In genomic region chr4:124713213-124713592, GRCh38 we compare ENCODE assay signal across 7 cellular contexts. TPM values are rescaled to one million over a fixed set of nuclear protein-coding genes. Genes with fewer than 3 reads are reported as not detected.
A peak's percentile ranks its signal among the peaks of the same experiment; 100 is the strongest.
DNase-seq lines count a peak whose midpoint lies in the region; ATAC-seq lines count a peak whose summit lies in the region.

No MANE protein-coding gene starts in this region.

- H3K4me3 ChIP-seq in HUES6 (ENCODE audit: low read depth, low read length) (peak overlapping the region; percentile 60), skeletal muscle satellite cell (ENCODE audit: low read length) (peak overlapping the region; percentile 79)

- H3K4me2 ChIP-seq in skeletal muscle satellite cell (ENCODE audit: low read length) = peak overlapping the region; percentile 89

- H3K27ac ChIP-seq in HUES6 (ENCODE audit: low read depth, low read length) (peak overlapping the region; percentile 83), caudate nucleus (ENCODE audit: low read depth, low read length) (peak overlapping the region; percentile 98)

- no peaks in the 10 kb centered on the region for H3K27me3 ChIP-seq in HUES6 (ENCODE audit: control insufficient read depth, insufficient read depth, low read length)
- H3K27me3 ChIP-seq in skeletal muscle satellite cell (ENCODE audit: control insufficient read depth, insufficient read depth, low read length) = no peaks in the 10 kb centered on the region

- H3K9me3 ChIP-seq in ES-I3 (ENCODE audit: control insufficient read depth, insufficient read depth, low read length) (no peaks in the 10 kb centered on the region), HUES6 (ENCODE audit: control insufficient read depth, insufficient read depth, low read depth, low read length) (no peaks in the 10 kb centered on the region), skeletal muscle satellite cell (replicated peaks; ENCODE audit: low read length) (no peaks in the 10 kb centered on the region)

- DNase-seq in SHP77 (lab: John Stamatoyannopoulos, UW) (peak; percentile 64 to 71), caudate nucleus (lab: John Stamatoyannopoulos, UW) (peak in 60 of 61 donors; percentile 11 to 87 (median 64)), inferior parietal cortex (ENCODE audit: extremely low spot score) (peak; percentile 85)

- H3K36me3 ChIP-seq in ES-I3 (ENCODE audit: insufficient read depth, low read length) = no peaks in the 10 kb centered on the region
- 0 out of 2 replicates have a peak, but pooled peaks cover 2% of the 10 kb centered on the region for H3K36me3 ChIP-seq in HUES6 (ENCODE audit: control insufficient read depth, insufficient read depth, low read length)
- H3K36me3 ChIP-seq in skeletal muscle satellite cell (ENCODE audit: insufficient read depth, low read length) = peaks cover 3% of the 10 kb centered on the region

- peak; percentile 36 for ATAC-seq in GM21528 (IDR thresholded peaks at IDR 0.05; ENCODE audit: low FRiP score, unreplicated experiment)

- H3K4me1 ChIP-seq in ES-I3 (ENCODE audit: insufficient read depth, low read length) (peaks cover 14% of the 10 kb centered on the region; the same call in 1 of the 2 replicates), HUES6 (ENCODE audit: control insufficient read depth, insufficient read depth, low read length) (peaks cover 16% of the 10 kb centered on the region), skeletal muscle satellite cell (ENCODE audit: control insufficient read depth, insufficient read depth, low read length) (peaks cover 28% of the 10 kb centered on the region)

- H3K9ac ChIP-seq in ES-I3 (ENCODE audit: low read depth, low read length) = peak overlapping the region; percentile 85
- H3K9ac ChIP-seq in HUES6 (ENCODE audit: low read length) = peak overlapping the region; percentile 77
- peak overlapping the region; percentile 98 for H3K9ac ChIP-seq in skeletal muscle satellite cell (ENCODE audit: low read depth, low read length)

RNA-seq across cellular contexts. Expression of gene ANKRD50, which starts 0.7 kb away (rescaled TPM):
- 12.7 and 12.9 TPM in 2 replicates for total RNA-seq in skeletal muscle satellite cell (2012; rRNA removed)

Comparison
In these comparisons a context has a peak if more than half of its experiments do, and no peak if none do; other contexts are left out.
1. Peak in every context shown above with its lines: DNase-seq, ATAC-seq, H3K4me3 ChIP-seq and H3K27ac ChIP-seq.